ENCODE assay signal across 10 cellular contexts in genomic region chr1:2416403-2416802, GRCh38. TPM values are rescaled to one million over a fixed set of nuclear protein-coding genes. Genes with fewer than 3 reads are reported as not detected.
DNase-seq lines count a peak whose midpoint lies in the region; ATAC-seq and FAIRE-seq lines count a peak whose summit lies in the region.
"Had no signal": no experiment of that assay in that cellular context is flagged by ENCODE, and none has a peak within 500 bp of the region (broad histone marks: within the 10 kb centered on the region; RNA-seq: fewer than 3 reads in every experiment).

No MANE protein-coding gene starts in this region.

- H3K27ac ChIP-seq in CD4-positive, alpha-beta memory T cell (ENCODE audit: low read depth, low read length), result peak overlapping the region; percentile 84

- peaks cover 17 to 52% (median 32%) of the 10 kb centered on the region in 4 donors for H3K4me1 Mint-ChIP-seq in CD4-positive, alpha-beta memory T cell
- H3K4me1 Mint-ChIP-seq in activated T-helper 2 cell treated with anti-CD3 and anti-CD28 coated beads, Interferon-gamma antibody, Interleukin-2, Interleukin-4, amounts not matched to agents 10 μg/mL and 5 μg/mL and 100 μg/mL, durations not matched to agents 14 hours and 24 hours and 36 hours (ENCODE audit: low read depth), result peaks cover 24% of the 10 kb centered on the region
- peaks cover 25 to 35% (median 30%) of the 10 kb centered on the region in 3 donors for H3K4me1 Mint-ChIP-seq in naive B cell

- no peaks in the 10 kb centered on the region for H3K27me3 ChIP-seq in CD4-positive, alpha-beta memory T cell (ENCODE audit: insufficient read depth, low read length)

- intact Hi-C loops in CD4-positive, alpha-beta memory T cell (cut with micrococcal nuclease), result no loop called here
- intact Hi-C loops in activated T-helper 2 cell treated with anti-CD3 and anti-CD28 coated beads, Interferon-gamma antibody, Interleukin-2, Interleukin-4, amounts not matched to agents 10 μg/mL and 5 μg/mL and 100 μg/mL, durations not matched to agents 14 hours and 24 hours and 36 hours (cut with micrococcal nuclease), result loop anchor here (10.0 kb wide), 1 partner anchor 228 kb away; no protein-coding TSS in a partner anchor

- no peak for ATAC-seq in naive B cell (ENCODE audit: low read depth in 2 of 2)
- no peak for ATAC-seq in HG03159 (IDR thresholded peaks at IDR 0.05; ENCODE audit: unreplicated experiment)
- no peak for ATAC-seq in HG03432 (IDR thresholded peaks at IDR 0.05; ENCODE audit: unreplicated experiment)

- no peaks in the 10 kb centered on the region for H3K9me3 ChIP-seq in CD4-positive, alpha-beta memory T cell (ENCODE audit: control insufficient read depth in 1 of 2, low read length in 2 of 2)
- H3K9me3 ChIP-seq: MG63 had no signal

- POLR2A ChIA-PET in CD4-positive, alpha-beta memory T cell (lab: Charles Lee; ENCODE audit: partially characterized antibody), result interaction anchor here (1.0 to 5.5 kb wide), 22 partner anchors 8 to 370 kb away, joined by 3 to 112 read pairs (median 5); partner anchors contain the start of genes FAAP20, HES5, MORN1 and PANK4

- CTCF ChIA-PET in CD4-positive, alpha-beta memory T cell (lab: Charles Lee; ENCODE audit: partially characterized antibody), result interaction anchor here (0.7 to 4.2 kb wide), 10 partner anchors 10 to 371 kb away, joined by 3 to 85 read pairs (median 9); partner anchors contain the start of genes PANK4 and TNFRSF14

- peak overlapping the region; percentile 76 to 99 (median 92) for H3K27ac Mint-ChIP-seq in CD4-positive, alpha-beta memory T cell
- H3K27ac Mint-ChIP-seq in activated T-helper 2 cell treated with anti-CD3 and anti-CD28 coated beads, Interferon-gamma antibody, Interleukin-2, Interleukin-4, amounts not matched to agents 10 μg/mL and 5 μg/mL and 100 μg/mL, durations not matched to agents 14 hours and 24 hours and 36 hours, result peak overlapping the region; percentile 43
- peak overlapping the region in 2 of 6 donors; percentile 76 to 97 for H3K27ac Mint-ChIP-seq in naive B cell

- FAIRE-seq in frontal cortex (lab: Jason Lieb, UNC), result no peak

- no peaks in the 10 kb centered on the region for H3K9me3 Mint-ChIP-seq in CD4-positive, alpha-beta memory T cell
- no peaks in the 10 kb centered on the region for H3K9me3 Mint-ChIP-seq in activated T-helper 2 cell treated with anti-CD3 and anti-CD28 coated beads, Interferon-gamma antibody, Interleukin-2, Interleukin-4, amounts not matched to agents 10 μg/mL and 5 μg/mL and 100 μg/mL, durations not matched to agents 14 hours and 24 hours and 36 hours
- H3K9me3 Mint-ChIP-seq in naive B cell, result no peaks in the 10 kb centered on the region

- peaks cover 0 to 9% of the 10 kb centered on the region in 2 donors for H3K36me3 Mint-ChIP-seq in CD4-positive, alpha-beta memory T cell
- no peaks in the 10 kb centered on the region for H3K36me3 Mint-ChIP-seq in activated T-helper 2 cell treated with anti-CD3 and anti-CD28 coated beads, Interferon-gamma antibody, Interleukin-2, Interleukin-4, amounts not matched to agents 10 μg/mL and 5 μg/mL and 100 μg/mL, durations not matched to agents 14 hours and 24 hours and 36 hours (ENCODE audit: low read depth)
- H3K36me3 Mint-ChIP-seq in naive B cell, result no peaks in the 10 kb centered on the region

- DNase-seq in CD4-positive, alpha-beta memory T cell, result peak in 4 of 5 donors; percentile 8 to 55 (median 22)
- DNase-seq in HT-29 (ENCODE audit: low spot score) (peak; percentile 83), naive B cell (no peak), foreskin melanocyte (no peak), frontal cortex (ENCODE audit: low spot score in 2 of 2) (no peak)
- DNase-seq in activated T-helper 2 cell treated with anti-CD3 and anti-CD28 coated beads, Interferon-gamma antibody, Interleukin-2, Interleukin-4, amounts not matched to agents 10 μg/mL and 5 μg/mL and 100 μg/mL, durations not matched to agents 14 hours and 24 hours and 36 hours (ENCODE audit: low spot score), result peak; percentile 29
- DNase-seq: MG63 had no signal

- H3K4me1 ChIP-seq in CD4-positive, alpha-beta memory T cell (ENCODE audit: insufficient read depth, low read length), result peaks cover 57% of the 10 kb centered on the region

- peak overlapping the region; percentile 78 to 93 (median 86) for H3K4me3 Mint-ChIP-seq in CD4-positive, alpha-beta memory T cell
- H3K4me3 Mint-ChIP-seq in activated T-helper 2 cell treated with anti-CD3 and anti-CD28 coated beads, Interferon-gamma antibody, Interleukin-2, Interleukin-4, amounts not matched to agents 10 μg/mL and 5 μg/mL and 100 μg/mL, durations not matched to agents 14 hours and 24 hours and 36 hours (ENCODE audit: low read depth), result peak overlapping the region; percentile 76
- H3K4me3 Mint-ChIP-seq in naive B cell, result peak overlapping the region; percentile 20 to 86 (median 78)

- H3K36me3 ChIP-seq in CD4-positive, alpha-beta memory T cell (ENCODE audit: insufficient read depth, low read length), result no peaks in the 10 kb centered on the region
- H3K36me3 ChIP-seq: MG63 had no signal

- no peaks in the 10 kb centered on the region for H3K27me3 Mint-ChIP-seq in CD4-positive, alpha-beta memory T cell
- no peaks in the 10 kb centered on the region for H3K27me3 Mint-ChIP-seq in activated T-helper 2 cell treated with anti-CD3 and anti-CD28 coated beads, Interferon-gamma antibody, Interleukin-2, Interleukin-4, amounts not matched to agents 10 μg/mL and 5 μg/mL and 100 μg/mL, durations not matched to agents 14 hours and 24 hours and 36 hours (ENCODE audit: low read depth)
- peaks cover 0 to 9% (median 0%) of the 10 kb centered on the region in 3 donors for H3K27me3 Mint-ChIP-seq in naive B cell

- H3K4me3 ChIP-seq in CD4-positive, alpha-beta memory T cell (ENCODE audit: low read length in 2 of 2), result peak overlapping the region; percentile 65 to 80
- H3K4me3 ChIP-seq: lung, MG63 had no signal

RNA-seq across cellular contexts. Expression of gene PEX10, which starts 4.0 kb away (rescaled TPM):
- 10 to 100 TPM; 11.7 to 13.0 TPM for total RNA-seq in CD4-positive, alpha-beta memory T cell
- 1 to 10 TPM; 7.2 to 8.6 TPM for polyA plus RNA-seq in CD4-positive, alpha-beta memory T cell
- 72.2 and 76.7 TPM in 2 replicates for total RNA-seq in HT-29 (2014; rRNA removed; shearing (Covaris generic))
- total RNA-seq in activated T-helper 2 cell treated with anti-CD3 and anti-CD28 coated beads, Interferon-gamma antibody, Interleukin-2, Interleukin-4, amounts not matched to agents 10 μg/mL and 5 μg/mL and 100 μg/mL, durations not matched to agents 14 hours and 24 hours and 36 hours, result 17.6 and 18.2 TPM in 2 replicates
- 10 to 100 TPM; 10.7 to 24.1 (median 15.1) TPM for polyA plus RNA-seq in naive B cell (ENCODE audit: low read depth in 6 of 6)
- 20.0 TPM for total RNA-seq in frontal cortex

RNA-seq across cellular contexts. Expression of gene RER1, which starts 24.8 kb away (rescaled TPM):
- total RNA-seq in CD4-positive, alpha-beta memory T cell, result 100 to 1,000 TPM; 149 to 151 TPM
- 100 to 1,000 TPM; 131 to 221 TPM for polyA plus RNA-seq in CD4-positive, alpha-beta memory T cell
- total RNA-seq in HT-29 (2014; rRNA removed; shearing (Covaris generic)), result 60.1 and 66.2 TPM in 2 replicates
- 142 and 144 TPM in 2 replicates for total RNA-seq in activated T-helper 2 cell treated with anti-CD3 and anti-CD28 coated beads, Interferon-gamma antibody, Interleukin-2, Interleukin-4, amounts not matched to agents 10 μg/mL and 5 μg/mL and 100 μg/mL, durations not matched to agents 14 hours and 24 hours and 36 hours
- polyA plus RNA-seq in naive B cell (ENCODE audit: low read depth in 6 of 6), result 100 to 1,000 TPM; 116 to 129 (median 121) TPM
- total RNA-seq in frontal cortex, result 29.8 TPM

RNA-seq across cellular contexts. Expression of gene MORN1, which starts 25.0 kb away (rescaled TPM):
- 10 to 100 TPM; 12.5 to 15.3 TPM for total RNA-seq in CD4-positive, alpha-beta memory T cell
- polyA plus RNA-seq in CD4-positive, alpha-beta memory T cell, result 1 to 10 TPM; 1.9 to 2.2 TPM
- total RNA-seq in HT-29 (2014; rRNA removed; shearing (Covaris generic)), result 19.3 and 23.6 TPM in 2 replicates
- total RNA-seq in activated T-helper 2 cell treated with anti-CD3 and anti-CD28 coated beads, Interferon-gamma antibody, Interleukin-2, Interleukin-4, amounts not matched to agents 10 μg/mL and 5 μg/mL and 100 μg/mL, durations not matched to agents 14 hours and 24 hours and 36 hours, result 7.5 and 8.0 TPM in 2 replicates
- 1 to 10 TPM in 5 of 6 donors, under 1 TPM in 1; 0.29 to 7.1 (median 6.1) TPM for polyA plus RNA-seq in naive B cell (ENCODE audit: low read depth in 6 of 6)
- 11.0 TPM for total RNA-seq in frontal cortex

RNA-seq across cellular contexts. Expression of gene PLCH2, which starts 59.7 kb away (rescaled TPM):
- total RNA-seq in CD4-positive, alpha-beta memory T cell, result 10 to 100 TPM; 26.6 to 31.6 TPM
- polyA plus RNA-seq in CD4-positive, alpha-beta memory T cell, result 1 to 10 TPM in 1 of 2 donors, not detected in 1; 2.0 TPM
- 3.1 and 5.3 TPM in 2 replicates for total RNA-seq in HT-29 (2014; rRNA removed; shearing (Covaris generic))
- 2.6 and 2.8 TPM in 2 replicates for total RNA-seq in activated T-helper 2 cell treated with anti-CD3 and anti-CD28 coated beads, Interferon-gamma antibody, Interleukin-2, Interleukin-4, amounts not matched to agents 10 μg/mL and 5 μg/mL and 100 μg/mL, durations not matched to agents 14 hours and 24 hours and 36 hours
- 1 to 10 TPM in 5 of 6 donors, under 1 TPM in 1; 0.94 to 2.5 (median 1.6) TPM for polyA plus RNA-seq in naive B cell (ENCODE audit: low read depth in 6 of 6)
- 9.0 TPM for total RNA-seq in frontal cortex

Comparison
In these comparisons a context has a peak if more than half of its experiments do, and no peak if none do; other contexts are left out.
1. DNase-seq: peak in CD4-positive, alpha-beta memory T cell (4 of 5), HT-29 (single experiment) and activated T-helper 2 cell treated with anti-CD3 and anti-CD28 coated beads, Interferon-gamma antibody, Interleukin-2, Interleukin-4, amounts not matched to agents 10 μg/mL and 5 μg/mL and 100 μg/mL, durations not matched to agents 14 hours and 24 hours and 36 hours (single experiment); none in naive B cell (single experiment), foreskin melanocyte (single experiment) and frontal cortex (0 of 2).
2. Peak in every context shown above with its lines, with median percentiles within 50 percentile points of each other: H3K4me3 Mint-ChIP-seq.